Comparison of ENCODE assay signal across 8 cellular contexts in genomic region chr11:12087075-12087775, GRCh38. TPM values are rescaled to one million over a fixed set of nuclear protein-coding genes. Genes with fewer than 3 reads are reported as not detected.
DNase-seq lines count a peak whose midpoint lies in the region; ATAC-seq, FAIRE-seq and TF ChIP-seq lines count a peak whose summit lies in the region.

No MANE protein-coding gene starts in this region.

- H3K4me3 ChIP-seq in fibroblast of mammary gland (ENCODE audit: control insufficient read depth, low read depth, low read length) (peak overlapping the region; percentile 19), skin epidermis (no peak overlapping the region)

- no peak for TF ChIP-seq POLR2A in GM12892 (IDR thresholded peaks at IDR 0.05; ENCODE audit: low read depth, low read length)

- peak overlapping the region; percentile 45 for H3K27ac ChIP-seq in KOPT-K1 (ENCODE audit: low read depth, low read length, poor library complexity, severe bottlenecking)
- H3K27ac ChIP-seq in skin epidermis, result peak overlapping the region in 20 of 21 experiments; percentile 69 to 94 (median 84)

- FAIRE-seq in GM12892 (lab: Jason Lieb, UNC), result no peak

- H3K36me3 ChIP-seq in KOPT-K1 (ENCODE audit: insufficient read depth, low read length), result no peaks in the 10 kb centered on the region

- peak; percentile 51 to 58 for DNase-seq in activated T-cell treated with anti-CD3 and anti-CD28 coated beads, Interleukin-2, amount 50 U/mL, for 48 hours
- peak; percentile 85 for DNase-seq in fibroblast of mammary gland (ENCODE audit: low read depth)
- no peak for DNase-seq in GM12892 (ENCODE audit: insufficient read length)
- no peak for DNase-seq in SIG-M5 treated with dmso at 0.1 percent for 504 hours (lab: John Stamatoyannopoulos, UW; ENCODE audit: unreplicated experiment)

- peak; percentile 32 for TF ChIP-seq CTCF in fibroblast of mammary gland (conservative IDR thresholded peaks at IDR 0.05; ENCODE audit: control insufficient read depth, insufficient read depth, low read depth, low read length)

- ATAC-seq in GM19043 (IDR thresholded peaks at IDR 0.05; ENCODE audit: low read depth, unreplicated experiment) (peak; percentile 67), HG02763 (IDR thresholded peaks at IDR 0.05; ENCODE audit: unreplicated experiment) (no peak)

- H3K9me3 ChIP-seq in KOPT-K1 (ENCODE audit: insufficient read depth, low read length, poor library complexity, severe bottlenecking), result no peaks in the 10 kb centered on the region

RNA-seq across cellular contexts. Expression of gene MICAL2, which starts 23.2 kb away (rescaled TPM):
- 1.1 TPM for polyA plus RNA-seq in GM12892 (2012; ENCODE audit: missing spikeins)

Comparison
In these comparisons a context has a peak if more than half of its experiments do, and no peak if none do; other contexts are left out.
1. DNase-seq: peak in activated T-cell treated with anti-CD3 and anti-CD28 coated beads, Interleukin-2, amount 50 U/mL, for 48 hours (2 of 2) and fibroblast of mammary gland (single experiment); none in GM12892 (single experiment) and SIG-M5 treated with dmso at 0.1 percent for 504 hours (single experiment).